8 cellular contexts compared by ENCODE assay signal in the genomic region with DNA sequence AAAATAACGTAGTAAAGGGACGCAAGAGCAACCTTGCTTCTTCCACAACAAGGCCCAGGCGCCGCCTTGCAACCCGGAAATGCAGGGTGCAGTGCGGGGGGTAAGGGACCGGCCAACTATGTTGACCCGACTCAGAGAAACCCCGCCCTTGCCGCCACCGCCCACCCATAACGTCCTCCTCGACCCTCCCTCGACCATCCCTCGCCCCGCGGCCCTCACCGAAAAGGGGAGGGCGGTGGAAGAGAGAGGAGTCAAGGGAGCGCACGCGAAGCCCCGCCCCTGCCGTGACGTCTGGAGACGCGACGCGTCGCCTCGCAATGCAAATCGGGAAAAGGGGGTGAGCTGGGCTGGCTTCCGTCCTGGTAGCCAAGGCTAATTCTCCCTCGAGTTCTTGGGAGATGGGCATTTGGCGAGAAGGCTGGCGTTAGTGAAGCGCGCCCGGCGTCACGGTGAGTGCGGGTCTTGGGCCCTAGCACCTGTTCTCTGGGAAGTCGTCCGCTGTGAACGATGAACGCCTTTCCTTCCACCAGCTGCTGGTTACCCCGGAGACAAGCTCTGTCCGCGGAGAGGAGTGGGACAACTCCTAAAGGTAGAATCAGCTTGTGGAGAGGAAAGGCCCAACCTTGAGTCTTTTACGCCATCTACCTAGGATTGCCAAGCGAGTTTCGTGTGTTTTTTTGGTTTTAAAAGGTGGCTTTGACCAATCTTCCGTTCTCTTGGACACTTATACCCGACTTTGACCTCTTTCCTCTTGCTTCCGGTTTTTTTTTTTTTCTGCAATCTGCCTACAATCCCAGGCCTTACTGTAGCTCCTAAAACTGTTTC. TPM values are rescaled to one million over a fixed set of nuclear protein-coding genes. Genes with fewer than 3 reads are reported as not detected.
DNase-seq lines count a peak whose midpoint lies in the region; ATAC-seq, FAIRE-seq and TF ChIP-seq lines count a peak whose summit lies in the region.

A gene (plus strand): TSS at position 340 of the 825 bp plus-strand sequence. CDS start 14,669 bp downstream, outside the sequence.

- H3K9ac ChIP-seq in rectal smooth muscle tissue (ENCODE audit: low read length) = peak within 1 kb of the TSS; percentile 93

- no peak for TF ChIP-seq CTCF in astrocyte of the cerebellum (IDR thresholded peaks at IDR 0.05; ENCODE audit: low read depth, low read length, missing control alignments)

- in situ Hi-C loops in astrocyte of the cerebellum (cut with HindIII; ENCODE audit: low sequenced_read_pairs) = no loop called here

- H3K9me3 ChIP-seq in aorta (ENCODE audit: control insufficient read depth, low read length) = no peaks in the 10 kb centered on the region

- DNase-seq in GM18507 (ENCODE audit: extremely low spot score, insufficient read length, low read depth) (peak; percentile 80), NCI-H2029 treated with DMSO at 0.1 percent for 48 hours (lab: John Stamatoyannopoulos, UW) (peak; percentile 63), T-helper 9 cell (peak; percentile 88), astrocyte of the cerebellum (ENCODE audit: low read depth) (peak; percentile 91), hepatic stellate cell (ENCODE audit: low spot score) (peak; percentile 87), aorta (peak; percentile 98 to 99)

- ATAC-seq in HG02981 (IDR thresholded peaks at IDR 0.05; ENCODE audit: unreplicated experiment) (peak; percentile 91), aorta (ENCODE audit: low FRiP score) (peak; percentile 99)

- H3K4me1 ChIP-seq in rectal smooth muscle tissue (ENCODE audit: control insufficient read depth, insufficient read depth, low read length) = peaks cover 8% of the 10 kb centered on the region
- H3K4me1 ChIP-seq in aorta (ENCODE audit: control insufficient read depth in 1 of 2, insufficient read depth in 2 of 2, low read length in 2 of 2) = no peaks in the 10 kb centered on the region

- intact Hi-C loops in aorta (cut with DNase I) = loop anchor here in 1 of 2 donors (2.0 kb wide), 1 partner anchor 69 kb away; a partner anchor contains a TSS

- WGBS in aorta, 2 donors = 0% methylated on average over 48 to 55 of the region's 55 CpGs

- H3K27ac ChIP-seq in rectal smooth muscle tissue (ENCODE audit: low read depth, low read length) (peak within 1 kb of the TSS; percentile 80), aorta (ENCODE audit: low read depth in 1 of 2, low read length in 2 of 2) (peak within 1 kb of the TSS in 1 of 2 donors; percentile 82)

- H3K36me3 ChIP-seq in rectal smooth muscle tissue (ENCODE audit: control insufficient read depth, insufficient read depth, low read length) = peaks cover 2% of the 10 kb centered on the region
- no peaks in the 10 kb centered on the region for H3K36me3 ChIP-seq in aorta (ENCODE audit: control insufficient read depth in 1 of 2, insufficient read depth in 2 of 2, low read length in 1 of 2)

- H3K27me3 ChIP-seq in rectal smooth muscle tissue (ENCODE audit: control insufficient read depth, insufficient read depth, low read length) (no peaks in the 10 kb centered on the region), aorta (ENCODE audit: control insufficient read depth in 1 of 2, insufficient read depth in 2 of 2, low read length in 1 of 2) (no peaks in the 10 kb centered on the region)

- H3K4me3 ChIP-seq in astrocyte of the cerebellum (ENCODE audit: low read depth, low read length) (peak within 1 kb of the TSS; percentile 99), rectal smooth muscle tissue (ENCODE audit: low read length) (peak within 1 kb of the TSS; percentile 86), aorta (ENCODE audit: low read length in 2 of 2) (peak within 1 kb of the TSS; percentile 72 to 93)

- peak; percentile 94 for FAIRE-seq in GM18507 (lab: Jason Lieb, UNC)

RNA-seq across cellular contexts. Expression of the gene that starts here (rescaled TPM):
- total RNA-seq in aorta = 10 to 100 TPM; 49.0 to 70.2 TPM
- 10 to 100 TPM; 23.7 to 31.7 TPM for polyA plus RNA-seq in aorta
